Comparison of ENCODE assay signal across 8 cellular contexts in genomic region chr2:10911291-10912075, GRCh38. TPM values are rescaled to one million over a fixed set of nuclear protein-coding genes. Genes with fewer than 3 reads are reported as not detected.
DNase-seq lines count a peak whose midpoint lies in the region; ATAC-seq, FAIRE-seq and TF ChIP-seq lines count a peak whose summit lies in the region.

A gene with protein sequence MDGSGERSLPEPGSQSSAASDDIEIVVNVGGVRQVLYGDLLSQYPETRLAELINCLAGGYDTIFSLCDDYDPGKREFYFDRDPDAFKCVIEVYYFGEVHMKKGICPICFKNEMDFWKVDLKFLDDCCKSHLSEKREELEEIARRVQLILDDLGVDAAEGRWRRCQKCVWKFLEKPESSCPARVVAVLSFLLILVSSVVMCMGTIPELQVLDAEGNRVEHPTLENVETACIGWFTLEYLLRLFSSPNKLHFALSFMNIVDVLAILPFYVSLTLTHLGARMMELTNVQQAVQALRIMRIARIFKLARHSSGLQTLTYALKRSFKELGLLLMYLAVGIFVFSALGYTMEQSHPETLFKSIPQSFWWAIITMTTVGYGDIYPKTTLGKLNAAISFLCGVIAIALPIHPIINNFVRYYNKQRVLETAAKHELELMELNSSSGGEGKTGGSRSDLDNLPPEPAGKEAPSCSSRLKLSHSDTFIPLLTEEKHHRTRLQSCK (plus strand): TSS chr2:10911934. CDS start chr2:10912427, 493 bp downstream.

- TF ChIP-seq EP300 in transverse colon (IDR thresholded peaks at IDR 0.05; ENCODE audit: low read depth): no peak

- H3K4me3 ChIP-seq in breast epithelium: peak within 1 kb of the TSS; percentile 21 to 62 (median 35)
- peak within 1 kb of the TSS; percentile 15 to 52 (median 20) for H3K4me3 ChIP-seq in keratinocyte (ENCODE audit: control insufficient read depth in 2 of 3, extremely low read depth in 1 of 3, insufficient read depth in 2 of 3, low read depth in 1 of 3, low read length in 3 of 3)
- H3K4me3 ChIP-seq in transverse colon: peak within 1 kb of the TSS in 3 of 4 donors; percentile 10 to 48 (median 37)

- WGBS in transverse colon (ENCODE audit: low coverage in 1 of 2), 2 donors: 22 to 57% methylated on average over 7 to 36 of the region's 53 CpGs

- no peak within 1 kb of the TSS for H3K9ac ChIP-seq in keratinocyte (ENCODE audit: control insufficient read depth, extremely low read depth, insufficient read depth, low read length)

- no peak within 1 kb of the TSS for H3K27ac ChIP-seq in breast epithelium
- no peak within 1 kb of the TSS for H3K27ac ChIP-seq in keratinocyte (ENCODE audit: control insufficient read depth, insufficient read depth, low read length)
- no peak within 1 kb of the TSS for H3K27ac ChIP-seq in transverse colon

- no peaks in the 10 kb centered on the region for H3K36me3 ChIP-seq in breast epithelium
- no peaks in the 10 kb centered on the region for H3K36me3 ChIP-seq in keratinocyte (ENCODE audit: control insufficient read depth in 2 of 2, extremely low read depth in 1 of 2, insufficient read depth in 2 of 2, low read length in 2 of 2)
- no peaks in the 10 kb centered on the region for H3K36me3 ChIP-seq in transverse colon

- H3K9me3 ChIP-seq in breast epithelium (no peaks in the 10 kb centered on the region), keratinocyte (ENCODE audit: control insufficient read depth, low read depth, low read length) (no peaks in the 10 kb centered on the region), transverse colon (no peaks in the 10 kb centered on the region)

- FAIRE-seq in keratinocyte (lab: Jason Lieb, UNC): no peak

- intact Hi-C loops in breast epithelium (cut with DNase I; ENCODE audit: low total_unique reads) (no loop called here), transverse colon (cut with DNase I; ENCODE audit: low total_unique reads) (loop anchor here (10.0 kb wide), 1 partner anchor 77 kb away; no protein-coding TSS in a partner anchor)

- H3K79me2 ChIP-seq in keratinocyte (ENCODE audit: control insufficient read depth, insufficient read depth, low read length): no peaks in the 10 kb centered on the region

- H4K20me1 ChIP-seq in keratinocyte (ENCODE audit: control insufficient read depth, extremely low read depth, insufficient read depth, low read length): no peaks in the 10 kb centered on the region

- peak within 1 kb of the TSS; percentile 54 for H3K4me2 ChIP-seq in keratinocyte (ENCODE audit: control insufficient read depth, extremely low read depth, insufficient read depth, low read depth, low read length)

- TF ChIP-seq CTCF in breast epithelium (IDR thresholded peaks at IDR 0.05) (no peak), keratinocyte (optimal IDR thresholded peaks at IDR 0.05 in 1 of 3, IDR thresholded peaks at IDR 0.05 in 1 of 3, conservative IDR thresholded peaks at IDR 0.05 in 1 of 3; ENCODE audit: extremely low read depth in 1 of 3, insufficient read depth in 2 of 3, low read length in 3 of 3) (peak in 2 of 3 experiments; percentile 8 to 49), transverse colon (IDR thresholded peaks at IDR 0.05) (peak in 3 of 5 experiments; percentile 11 to 26 (median 24))

- DNase-seq in GOT3 (lab: John Stamatoyannopoulos, UW) (peak; percentile 5), NCI-H2171 (lab: John Stamatoyannopoulos, UW) (peak; percentile 76), breast epithelium (ENCODE audit: low spot score in 2 of 2) (peak in 1 of 2 donors; percentile 37), keratinocyte (ENCODE audit: low read depth, low spot score) (no peak), transverse colon (no peak), GM19238 (ENCODE audit: insufficient read length, low spot score) (no peak)

- H2AFZ ChIP-seq in keratinocyte (ENCODE audit: control insufficient read depth, low read length): peak within 1 kb of the TSS; percentile 33

- in situ Hi-C loops in transverse colon (cut with MboI; ENCODE audit: low pct_ligation_motif_present in 1 of 4, low pct_unique_long_range_greater_than_20kb in 1 of 4, low sequenced_read_pairs in 3 of 4): no loop called here

- no peak for TF ChIP-seq POLR2A in breast epithelium (IDR thresholded peaks at IDR 0.05)
- no peak for TF ChIP-seq POLR2A in transverse colon (IDR thresholded peaks at IDR 0.05)

- dilution Hi-C loops in keratinocyte (cut with MboI; ENCODE audit: extremely low pct_ligation_motif_present, low sequenced_read_pairs): no loop called here

- H3K4me1 ChIP-seq in breast epithelium: no peaks in the 10 kb centered on the region
- H3K4me1 ChIP-seq in keratinocyte (ENCODE audit: control insufficient read depth, extremely low read depth, insufficient read depth, low read length): no peaks in the 10 kb centered on the region
- peaks cover 0 to 10% (median 7%) of the 10 kb centered on the region in 4 donors for H3K4me1 ChIP-seq in transverse colon

- no peaks in the 10 kb centered on the region for H3K9me1 ChIP-seq in keratinocyte (ENCODE audit: control insufficient read depth, extremely low read depth, insufficient read depth, low read length)

- H3K27me3 ChIP-seq in breast epithelium (peaks cover 0 to 42% of the 10 kb centered on the region in 2 donors), keratinocyte (ENCODE audit: control insufficient read depth, extremely low read depth, insufficient read depth, low read length) (peaks cover 48% of the 10 kb centered on the region), transverse colon (peaks cover 45% of the 10 kb centered on the region)

- ATAC-seq in GM19035 (IDR thresholded peaks at IDR 0.05; ENCODE audit: unreplicated experiment): no peak
- no peak for ATAC-seq in HG03439 (IDR thresholded peaks at IDR 0.05; ENCODE audit: unreplicated experiment)

RNA-seq across cellular contexts. Expression of the gene that starts here (rescaled TPM):
- total RNA-seq in breast epithelium: under 1 TPM in 2 of 3 donors, not detected in 1; 0.29 to 0.66 TPM
- 0.05 to 0.10 TPM (median 0.08 TPM) in 3 replicates for polyA plus RNA-seq in keratinocyte
- not detected for polyA plus RNA-seq in keratinocyte (2011; ENCODE audit: low read depth)
- polyA plus RNA-seq in keratinocyte (2011; cell fraction: cytosol; rRNA removed): 0.09 and 0.14 TPM in 2 replicates
- 0.09 and 0.10 TPM in 2 replicates for polyA plus RNA-seq in keratinocyte (2011; cell fraction: nucleus; rRNA removed)
- 0.07 TPM in 1 of 2 replicates, not detected in the other for polyA plus RNA-seq in keratinocyte (2012; ENCODE audit: low replicate concordance)
- not detected in 3 replicates for polyA minus RNA-seq in keratinocyte
- not detected for polyA minus RNA-seq in keratinocyte (2011; cell fraction: cytosol; rRNA and poly(A)+ RNA removed)
- polyA minus RNA-seq in keratinocyte (2011; cell fraction: nucleus; rRNA and poly(A)+ RNA removed): not detected in 2 replicates
- under 1 TPM in 1 of 4 donors, not detected in 3; 0.27 TPM for total RNA-seq in transverse colon

Comparison
In these comparisons a context has a peak if more than half of its experiments do, and no peak if none do; other contexts are left out.
1. DNase-seq: peak in GOT3 (single experiment) and NCI-H2171 (single experiment); none in keratinocyte (single experiment), transverse colon (single experiment) and GM19238 (single experiment).
2. CTCF ChIP-seq: peak in keratinocyte (2 of 3) and transverse colon (3 of 5); none in breast epithelium (0 of 3).
3. Peak in every context shown above with its lines, with median percentiles within 50 percentile points of each other: H3K4me3 ChIP-seq.